Comparison of ENCODE assay signal across 8 cellular contexts in genomic region chr6:105401247-105402089, GRCh38. TPM values are rescaled to one million over a fixed set of nuclear protein-coding genes. Genes with fewer than 3 reads are reported as not detected.
DNase-seq lines count a peak whose midpoint lies in the region; ATAC-seq and TF ChIP-seq lines count a peak whose summit lies in the region.

No MANE protein-coding gene starts in this region.

- H3K4me1 Mint-ChIP-seq in CD14-positive monocyte (peaks cover 43% of the 10 kb centered on the region), nephron (peaks cover 40% of the 10 kb centered on the region)

- intact Hi-C loops in CD14-positive monocyte (cut with micrococcal nuclease), result no loop called here

- peaks cover 35 to 36% of the 10 kb centered on the region in 2 donors for H3K4me1 ChIP-seq in duodenal mucosa (ENCODE audit: control insufficient read depth in 1 of 2, insufficient read depth in 2 of 2, low read length in 2 of 2)

- peak overlapping the region; percentile 90 to 93 for H3K4me3 ChIP-seq in duodenal mucosa (ENCODE audit: low read depth in 1 of 2, low read length in 2 of 2)

- no peak for DNase-seq in CD14-positive monocyte (ENCODE audit: low spot score)
- DNase-seq in LHCN-M2 (ENCODE audit: low read depth), result peak; percentile 14
- DNase-seq in hepatic stellate cell (ENCODE audit: low spot score), result no peak
- no peak for DNase-seq in activated gamma-delta T cell (lab: John Stamatoyannopoulos, UW)
- DNase-seq in stimulated activated CD4-positive, alpha-beta T cell treated with anti-CD3 and anti-CD28 coated beads, Interleukin-15, amount 100 ng/mL, for 24 hours, result no peak

- H3K4me3 Mint-ChIP-seq in CD14-positive monocyte (peak overlapping the region; percentile 96 to 100), nephron (peak overlapping the region; percentile 93 to 98 (median 97))

- peak overlapping the region; percentile 75 to 76 for H3K9ac ChIP-seq in duodenal mucosa (ENCODE audit: low read depth in 1 of 2, low read length in 2 of 2)

- no peaks in the 10 kb centered on the region for H3K27me3 ChIP-seq in duodenal mucosa (ENCODE audit: control insufficient read depth in 1 of 2, insufficient read depth in 2 of 2, low read length in 2 of 2)

- peaks cover 5 to 9% (median 7%) of the 10 kb centered on the region in 3 donors for H3K27me3 Mint-ChIP-seq in CD14-positive monocyte (ENCODE audit: low read depth in 3 of 3)
- H3K27me3 Mint-ChIP-seq in nephron (ENCODE audit: low read depth), result no peaks in the 10 kb centered on the region

- H3K27ac Mint-ChIP-seq in CD14-positive monocyte (peak overlapping the region in 6 of 7 donors; percentile 89 to 97 (median 90)), nephron (peak overlapping the region; percentile 14 to 89 (median 66))

- H3K36me3 Mint-ChIP-seq in CD14-positive monocyte, result peaks cover 12 to 15% of the 10 kb centered on the region in 2 donors
- H3K36me3 Mint-ChIP-seq in nephron (ENCODE audit: low read depth), result peaks cover 1% of the 10 kb centered on the region

- H3K36me3 ChIP-seq in duodenal mucosa (ENCODE audit: control insufficient read depth in 1 of 2, insufficient read depth in 2 of 2, low read length in 2 of 2), result peaks cover under 1 to 2% of the 10 kb centered on the region in 2 donors

- H3K9me3 Mint-ChIP-seq in CD14-positive monocyte, result no peaks in the 10 kb centered on the region
- H3K9me3 Mint-ChIP-seq in nephron, result no peaks in the 10 kb centered on the region

- no peak for ATAC-seq in HG02885 (IDR thresholded peaks at IDR 0.05; ENCODE audit: poor library complexity, unreplicated experiment)

- H3K9me3 ChIP-seq in duodenal mucosa (ENCODE audit: control insufficient read depth in 1 of 2, low read length in 2 of 2), result no peaks in the 10 kb centered on the region

- TF ChIP-seq CTCF in CD14-positive monocyte (IDR thresholded peaks at IDR 0.05), result no peak
- no peak for TF ChIP-seq CTCF in nephron (IDR thresholded peaks at IDR 0.05; ENCODE audit: unreplicated experiment in 3 of 3)

- no peak overlapping the region for H3K27ac ChIP-seq in duodenal mucosa (ENCODE audit: low read depth, low read length)

RNA-seq across cellular contexts. Expression of gene PREP, which starts 1.4 kb away (rescaled TPM):
- polyA plus RNA-seq in CD14-positive monocyte, result 10 to 100 TPM; 30.7 to 40.8 TPM
- total RNA-seq in LHCN-M2 (2014; rRNA removed), result 22.6 and 32.7 TPM in 2 replicates
- polyA plus RNA-seq in LHCN-M2 (2012), result 36.6 TPM
